Comparison of ENCODE assay signal across 8 cellular contexts in genomic region chr5:57175586-57175985, GRCh38. TPM values are rescaled to one million over a fixed set of nuclear protein-coding genes. Genes with fewer than 3 reads are reported as not detected.
A peak's percentile ranks its signal among the peaks of the same experiment; 100 is the strongest.
DNase-seq lines count a peak whose midpoint lies in the region; ATAC-seq, FAIRE-seq and TF ChIP-seq lines count a peak whose summit lies in the region.

No MANE protein-coding gene starts in this region.

- H3K79me1 ChIP-seq in H1 (ENCODE audit: low read depth, low read length), result no peaks in the 10 kb centered on the region

- H3K9ac ChIP-seq in H1 (replicated peaks in 1 of 4; ENCODE audit: extremely low read depth in 1 of 4, low read depth in 3 of 4, low read length in 3 of 4), result peak overlapping the region; percentile 46 to 99 (median 66); a peak in 5 of 7 replicates

- CTCF ChIA-PET in H1 (lab: Charles Lee; ENCODE audit: partially characterized antibody), result interaction anchor here (0.6 to 2.0 kb wide), 4 partner anchors 13 to 67 kb away, joined by 3 to 7 read pairs (median 4); no protein-coding TSS in a partner anchor

- no peak overlapping the region for H3K23ac ChIP-seq in H1 (ENCODE audit: insufficient read length)

- H2AK5ac ChIP-seq in H1 (ENCODE audit: low read depth, low read length), result no peak overlapping the region

- H3K9me3 ChIP-seq in H1 (ENCODE audit: insufficient read depth in 2 of 2, low read depth in 1 of 2, low read length in 1 of 2), result no peaks in the 10 kb centered on the region

- no peak overlapping the region for H3K4ac ChIP-seq in H1 (replicated peaks; ENCODE audit: insufficient read length, low read depth, low read length)

- H2BK15ac ChIP-seq in H1 (ENCODE audit: low read length), result no peak overlapping the region

- no peak for ATAC-seq in GM18519 (IDR thresholded peaks at IDR 0.05; ENCODE audit: low FRiP score, unreplicated experiment)

- no peak for TF ChIP-seq POLR2A in H1 (IDR thresholded peaks at IDR 0.05; ENCODE audit: control extremely low read depth in 1 of 2, low read depth in 2 of 2, low read length in 2 of 2)

- TF ChIP-seq CTCF in H1 (IDR thresholded peaks at IDR 0.05; ENCODE audit: control extremely low read depth in 1 of 3, insufficient read depth in 1 of 3, low read depth in 1 of 3, low read length in 3 of 3) (no peak), neural crest cell (conservative IDR thresholded peaks at IDR 0.05) (no peak)

- peaks cover 0 to 25% (median 0%) of the 10 kb centered on the region in 4 experiments; a peak in 1 of 8 replicates for H3K36me3 ChIP-seq in H1 (ENCODE audit: control insufficient read depth in 2 of 4, insufficient read depth in 4 of 4, low read length in 3 of 4)

- peak overlapping the region; percentile 53 for H3K27ac ChIP-seq in H1 (ENCODE audit: low read depth, low read length)

- FAIRE-seq in H1 (lab: Jason Lieb, UNC), result no peak

- no peaks in the 10 kb centered on the region for H3K27me3 ChIP-seq in H1 (replicated peaks in 1 of 4; ENCODE audit: control insufficient read depth in 3 of 4, extremely low read depth in 1 of 4, insufficient read depth in 3 of 4, low read length in 3 of 4)

- H4K20me1 ChIP-seq in H1 (replicated peaks in 1 of 2; ENCODE audit: control insufficient read depth in 1 of 2, insufficient read depth in 2 of 2, low read length in 2 of 2), result peaks cover 22 to 34% of the 10 kb centered on the region in 2 experiments

- peak overlapping the region; percentile 94 to 99 (median 96) for H3K4me3 ChIP-seq in H1 (ENCODE audit: extremely low read depth in 1 of 4, insufficient read depth in 2 of 4, low read depth in 3 of 4, low read length in 4 of 4)

- peaks cover 11% of the 10 kb centered on the region for H3K23me2 ChIP-seq in H1 (ENCODE audit: low read depth, low read length)

- H2BK120ac ChIP-seq in H1 (replicated peaks; ENCODE audit: low read depth, low read length), result no peak overlapping the region

- no peak overlapping the region for H4K5ac ChIP-seq in H1 (ENCODE audit: insufficient read length, low read depth, low read length)

- no peak for TF ChIP-seq RAD21 in H1 (IDR thresholded peaks at IDR 0.05 in 1 of 2, conservative IDR thresholded peaks at IDR 0.05 in 1 of 2; ENCODE audit: low read depth in 2 of 2, low read length in 2 of 2)

- H3K9me3 Mint-ChIP-seq in neural crest cell, result no peaks in the 10 kb centered on the region

- H3K4me2 ChIP-seq in H1 (ENCODE audit: insufficient read depth in 1 of 2, low read depth in 2 of 2, low read length in 2 of 2), result peak overlapping the region; percentile 74 to 90

- H3K56ac ChIP-seq in H1 (replicated peaks; ENCODE audit: insufficient read length, low read depth, low read length), result no peak overlapping the region

- no peak overlapping the region for H2BK20ac ChIP-seq in H1 (ENCODE audit: low read length)

- no peak overlapping the region for H3K14ac ChIP-seq in H1 (ENCODE audit: insufficient read length)

- H3K36me3 Mint-ChIP-seq in neural crest cell (ENCODE audit: low read depth), result peaks cover 9% of the 10 kb centered on the region

- peak overlapping the region; percentile 97 for H3K4me3 Mint-ChIP-seq in neural crest cell

- H4K91ac ChIP-seq in H1 (replicated peaks; ENCODE audit: insufficient read length, low read length), result no peak overlapping the region

- H3K4me1 ChIP-seq in H1 (replicated peaks in 1 of 4; ENCODE audit: control insufficient read depth in 3 of 4, insufficient read depth in 4 of 4, low read length in 3 of 4), result peaks cover 0 to 6% (median 4%) of the 10 kb centered on the region in 4 experiments; a peak in 4 of 7 replicates

- WGBS in H1 (ENCODE audit: extremely low coverage in 1 of 2, insufficient coverage in 1 of 2, insufficient read length in 1 of 2, insufficient replicate concordance in 2 of 2, low coverage in 1 of 2, low lambda C conversion rate in 2 of 2, missing lambda C conversion rate in 1 of 2), 2 experiments, result 9% methylated on average over 5 of the region's 5 CpGs; no CpG with 5 or more reads in 1 of the 2 experiments

- no peak overlapping the region for H2BK12ac ChIP-seq in H1 (ENCODE audit: low read depth, low read length)

- POLR2A ChIA-PET in H1 (lab: Charles Lee; ENCODE audit: partially characterized antibody), result interaction anchor here (1.0 to 2.0 kb wide), 7 partner anchors 10 to 266 kb away, joined by 3 to 9 read pairs (median 6); partner anchors contain the start of gene SETD9

- no peak overlapping the region for H2BK5ac ChIP-seq in H1 (ENCODE audit: low read depth, low read length)

- H2AFZ ChIP-seq in H1 (ENCODE audit: low read length), result no peak overlapping the region

- H4K8ac ChIP-seq in H1 (ENCODE audit: extremely low read depth, insufficient read depth, low read length), result no peak overlapping the region

- H3K79me2 ChIP-seq in H1 (ENCODE audit: control insufficient read depth in 1 of 2, insufficient read depth in 2 of 2, low read length in 2 of 2), result peaks cover 57 to 69% of the 10 kb centered on the region in 2 experiments

- TF ChIP-seq EP300 in H1 (IDR thresholded peaks at IDR 0.05; ENCODE audit: borderline replicate concordance in 1 of 2, low read depth in 2 of 2, low read length in 2 of 2), result peak in 1 of 2 experiments; percentile 58; a peak in 1 of 3 replicates

- H3K18ac ChIP-seq in H1 (ENCODE audit: extremely low read depth, low read length), result no peak overlapping the region

- DNase-seq in activated effector memory CD4-positive, alpha-beta T cell treated with anti-CD3 and anti-CD28 coated beads, Interleukin-2, amount 50 U/mL, for 16 hours, result peak; percentile 82
- no peak for DNase-seq in activated effector memory CD4-positive, alpha-beta T cell treated with Interleukin-2 at 50 U/mL for 16 hours
- peak; percentile 23 for DNase-seq in T-helper 22 cell (ENCODE audit: low read depth)
- no peak for DNase-seq in H1 (ENCODE audit: low read depth in 1 of 2, low spot score in 2 of 2)
- DNase-seq in neural crest cell (ENCODE audit: low read depth, low spot score), result no peak
- DNase-seq in NCI-H526 treated with DMSO at 0.1 percent for 48 hours (lab: John Stamatoyannopoulos, UW), result no peak
- DNase-seq in MV-4-11 (lab: John Stamatoyannopoulos, UW), result no peak

- peaks cover 62% of the 10 kb centered on the region for H3K4me1 Mint-ChIP-seq in neural crest cell

- H3K27me3 Mint-ChIP-seq in neural crest cell (ENCODE audit: low read depth), result no peaks in the 10 kb centered on the region

- peak overlapping the region; percentile 93 for H3K27ac Mint-ChIP-seq in neural crest cell (ENCODE audit: unreplicated experiment)

TF ChIP-seq in H1, 55 proteins besides CTCF, POLR2A, EP300 and RAD21:
- TF ChIP-seq MAX (IDR thresholded peaks at IDR 0.05) (no peak), SP1 (IDR thresholded peaks at IDR 0.05; ENCODE audit: low read depth, low read length) (peak; percentile 42; the same call in 1 of the 2 replicates), KDM5A (IDR thresholded peaks at IDR 0.05; ENCODE audit: low read length) (no peak), TAF7 (optimal IDR thresholded peaks at IDR 0.05; ENCODE audit: borderline replicate concordance, low read depth, low read length) (peak; percentile 44), CHD2 (IDR thresholded peaks at IDR 0.05; ENCODE audit: low read length) (no peak)

RNA-seq across cellular contexts. Expression of gene GPBP1, which starts 1.7 kb away (rescaled TPM):
- total RNA-seq in H1 (2021; fragmentation: NEBNext Ultra II Directional; extraction: Animal tissue kit (Norgen Biotek cat#: 25700)), result 104 and 108 TPM in 2 replicates
- 12.5 and 29.2 TPM in 2 replicates for polyA plus RNA-seq in H1 (2011; rRNA removed)
- polyA plus RNA-seq in H1 (2011; cell fraction: cytosol; rRNA removed), result 54.6 TPM
- polyA plus RNA-seq in H1 (2011; cell fraction: nucleus; rRNA removed), result 14.3 TPM
- polyA plus RNA-seq in H1 (2012, experiment 1 of 2), result 56.5 to 96.5 TPM (median 60.7 TPM) in 4 replicates
- polyA plus RNA-seq in H1 (2012, experiment 2 of 2), result 4.8 TPM
- polyA plus RNA-seq in H1 (2013, experiment 1 of 2), result 77.9 TPM
- polyA plus RNA-seq in H1 (2013, experiment 2 of 2), result 72.0 TPM
- polyA minus RNA-seq in H1 (2011; rRNA and poly(A)+ RNA removed), result 30.6 and 31.8 TPM in 2 replicates
- 41.2 TPM for polyA minus RNA-seq in H1 (2011; cell fraction: cytosol; rRNA and poly(A)+ RNA removed)
- polyA minus RNA-seq in H1 (2011; cell fraction: nucleus; rRNA and poly(A)+ RNA removed), result 60.3 TPM
- total RNA-seq in neural crest cell, result 99.6 and 111 TPM in 2 replicates

Comparison
In these comparisons a context has a peak if more than half of its experiments do, and no peak if none do; other contexts are left out.
1. DNase-seq: peak in activated effector memory CD4-positive, alpha-beta T cell treated with anti-CD3 and anti-CD28 coated beads, Interleukin-2, amount 50 U/mL, for 16 hours (single experiment) and T-helper 22 cell (single experiment); none in activated effector memory CD4-positive, alpha-beta T cell treated with Interleukin-2 at 50 U/mL for 16 hours (single experiment), H1 (0 of 2), neural crest cell (single experiment), NCI-H526 treated with DMSO at 0.1 percent for 48 hours (single experiment) and MV-4-11 (single experiment).